Comparison of ENCODE assay signal across 8 cellular contexts in genomic region chr13:40770934-40771618, GRCh38.
DNase-seq lines count a peak whose midpoint lies in the region; FAIRE-seq and TF ChIP-seq lines count a peak whose summit lies in the region.

Gene MRPS31 (minus strand): TSS chr13:40771190. CDS start chr13:40771136, 54 bp downstream.

- H3K4me3 ChIP-seq in Loucy (ENCODE audit: low read length, poor library complexity, severe bottlenecking) (peak within 1 kb of the TSS; percentile 83), fibroblast of pulmonary artery (replicated peaks; ENCODE audit: low read depth, low read length) (peak within 1 kb of the TSS; percentile 84)

- H2AFZ ChIP-seq in Loucy (ENCODE audit: low read length): peak within 1 kb of the TSS; percentile 94

- TF ChIP-seq CTCF in Loucy (conservative IDR thresholded peaks at IDR 0.05; ENCODE audit: low read length) (no peak), fibroblast of pulmonary artery (IDR thresholded peaks at IDR 0.05; ENCODE audit: low read length, missing control alignments) (no peak), nephron (IDR thresholded peaks at IDR 0.05; ENCODE audit: unreplicated experiment in 3 of 3) (no peak)

- FAIRE-seq in H54 (lab: Jason Lieb, UNC): peak; percentile 75

- H3K4me1 Mint-ChIP-seq in nephron: peaks cover 11% of the 10 kb centered on the region
- H3K4me1 Mint-ChIP-seq in stimulated activated naive CD8-positive, alpha-beta T cell treated with anti-CD3 and anti-CD28 coated beads, Interleukin-15, Interleukin-2, amounts not matched to agents 100 ng/mL and 50 ng/mL, for 24 hours (ENCODE audit: low read depth): peaks cover 53% of the 10 kb centered on the region

- H3K36me3 ChIP-seq in Loucy (ENCODE audit: insufficient read depth, low read length): no peaks in the 10 kb centered on the region

- peak; percentile 95 for DNase-seq in EL
- DNase-seq in H54 (ENCODE audit: insufficient read length, low spot score): peak; percentile 68
- DNase-seq in activated T-helper 9 cell treated with anti-CD3 and anti-CD28 coated beads, Interleukin-2, amount 50 U/mL, for 16 hours (ENCODE audit: low read depth): peak; percentile 92
- DNase-seq in fibroblast of pulmonary artery (ENCODE audit: low read depth): peak; percentile 96

- peak within 1 kb of the TSS; percentile 99 for H3K4me2 ChIP-seq in Loucy (ENCODE audit: low read depth, low read length, poor library complexity, severe bottlenecking)

- no peaks in the 10 kb centered on the region for H3F3A ChIP-seq in Loucy (ENCODE audit: low read depth)

- no peaks in the 10 kb centered on the region for H3K27me3 Mint-ChIP-seq in nephron (ENCODE audit: low read depth)
- H3K27me3 Mint-ChIP-seq in stimulated activated naive CD8-positive, alpha-beta T cell treated with anti-CD3 and anti-CD28 coated beads, Interleukin-15, Interleukin-2, amounts not matched to agents 100 ng/mL and 50 ng/mL, for 24 hours: no peaks in the 10 kb centered on the region

- peak within 1 kb of the TSS; percentile 93 to 99 (median 96) for H3K27ac Mint-ChIP-seq in nephron
- peak within 1 kb of the TSS; percentile 97 for H3K27ac Mint-ChIP-seq in stimulated activated naive CD8-positive, alpha-beta T cell treated with anti-CD3 and anti-CD28 coated beads, Interleukin-15, Interleukin-2, amounts not matched to agents 100 ng/mL and 50 ng/mL, for 24 hours

- no peaks in the 10 kb centered on the region for H3K9me2 ChIP-seq in Loucy (replicated peaks; ENCODE audit: low read depth, low read length)

- H4K20me1 ChIP-seq in Loucy (ENCODE audit: insufficient read depth, low read length, poor library complexity, severe bottlenecking): peaks cover 8% of the 10 kb centered on the region

- no peaks in the 10 kb centered on the region for H3K27me3 ChIP-seq in Loucy (ENCODE audit: insufficient read depth, low read length, poor library complexity, severe bottlenecking)

- peaks cover 26% of the 10 kb centered on the region for H3K79me2 ChIP-seq in Loucy (ENCODE audit: insufficient read depth, low read length)

- no peaks in the 10 kb centered on the region for H3K36me3 Mint-ChIP-seq in nephron (ENCODE audit: low read depth)
- peaks cover 10% of the 10 kb centered on the region for H3K36me3 Mint-ChIP-seq in stimulated activated naive CD8-positive, alpha-beta T cell treated with anti-CD3 and anti-CD28 coated beads, Interleukin-15, Interleukin-2, amounts not matched to agents 100 ng/mL and 50 ng/mL, for 24 hours (ENCODE audit: low read depth)

- H3K4me3 Mint-ChIP-seq in nephron: peak within 1 kb of the TSS; percentile 92 to 99 (median 97)
- peak within 1 kb of the TSS; percentile 99 for H3K4me3 Mint-ChIP-seq in stimulated activated naive CD8-positive, alpha-beta T cell treated with anti-CD3 and anti-CD28 coated beads, Interleukin-15, Interleukin-2, amounts not matched to agents 100 ng/mL and 50 ng/mL, for 24 hours

- peaks cover 15% of the 10 kb centered on the region for H3K4me1 ChIP-seq in Loucy (ENCODE audit: insufficient read depth, low read length, poor library complexity, severe bottlenecking)

- H3K9me3 ChIP-seq in Loucy (ENCODE audit: insufficient read depth, low read depth, low read length): no peaks in the 10 kb centered on the region

- H3K9ac ChIP-seq in Loucy (ENCODE audit: low read depth, low read length, poor library complexity, severe bottlenecking): peak within 1 kb of the TSS; percentile 83

- no peaks in the 10 kb centered on the region for H3K9me3 Mint-ChIP-seq in nephron
- no peaks in the 10 kb centered on the region for H3K9me3 Mint-ChIP-seq in stimulated activated naive CD8-positive, alpha-beta T cell treated with anti-CD3 and anti-CD28 coated beads, Interleukin-15, Interleukin-2, amounts not matched to agents 100 ng/mL and 50 ng/mL, for 24 hours

- TF ChIP-seq POLR2A in H54 (IDR thresholded peaks at IDR 0.05; ENCODE audit: low read depth, low read length) (peak; percentile 67), Raji (IDR thresholded peaks at IDR 0.05; ENCODE audit: insufficient read depth, low read depth, low read length) (peak; percentile 96)

Comparison
In these comparisons a context has a peak if more than half of its experiments do, and no peak if none do; other contexts are left out.
1. Peak in every context shown above with its lines: DNase-seq and H3K4me3 ChIP-seq.